ENCODE assay signal across 18 cellular contexts in genomic region chr3:106029941-106030619, GRCh38.
A peak's percentile ranks its signal among the peaks of the same experiment; 100 is the strongest.
DNase-seq lines count a peak whose midpoint lies in the region; ATAC-seq, FAIRE-seq and TF ChIP-seq lines count a peak whose summit lies in the region.
"Had no signal": no experiment of that assay in that cellular context is flagged by ENCODE, and none has a peak within 500 bp of the region (broad histone marks: within the 10 kb centered on the region; RNA-seq: fewer than 3 reads in every experiment).

No MANE protein-coding gene starts in this region.

- dilution Hi-C loops in mammary epithelial cell (cut with HindIII; ENCODE audit: low sequenced_read_pairs) (no loop called here), keratinocyte (cut with MboI; ENCODE audit: extremely low pct_ligation_motif_present, low sequenced_read_pairs) (no loop called here)

- POLR2A ChIA-PET in PC-9 (lab: Charles Lee; ENCODE audit: unreplicated experiment) = no interaction called here

- no peaks in the 10 kb centered on the region; the same call in 1 of the 2 replicates for H3K9me2 ChIP-seq in PC-9 (ENCODE audit: insufficient read depth)

- in situ Hi-C loops in mammary epithelial cell (cut with MboI; ENCODE audit: low sequenced_read_pairs in 2 of 2) = no loop called here

- H3K27me3 ChIP-seq in PC-9 (ENCODE audit: insufficient read depth, low read depth) (no peaks in the 10 kb centered on the region), mammary epithelial cell (ENCODE audit: insufficient read depth, low read length) (no peaks in the 10 kb centered on the region), keratinocyte (ENCODE audit: control insufficient read depth, extremely low read depth, insufficient read depth, low read length) (no peaks in the 10 kb centered on the region)
- H3K27me3 ChIP-seq: BLaER1 treated with 17β-estradiol and CSF1 and Interleukin-3, amounts not matched to agents 10 nM and 100 nM had no signal

- no peak for DNase-seq in H54 (ENCODE audit: insufficient read length, low spot score)
- no peak for DNase-seq in PC-9
- DNase-seq in mammary epithelial cell = peak; percentile 14
- DNase-seq in keratinocyte (ENCODE audit: low read depth, low spot score) = no peak
- DNase-seq in cerebellum (ENCODE audit: low spot score) = no peak
- no peak for DNase-seq in DMS79 treated with DMSO at 0.1 percent for 48 hours (lab: John Stamatoyannopoulos, UW)
- DNase-seq: DMS 273 treated with DMSO at 0.1 percent for 48 hours, H7, KBM-7, NCI-H1092, NCI-H187, NCI-H446 treated with DMSO at 0.1 percent for 48 hours, NCI-H774, SHP77 treated with DMSO at 0.1 percent for 48 hours had no signal

- H2AFZ ChIP-seq in PC-9 = no peak overlapping the region
- H2AFZ ChIP-seq in mammary epithelial cell (ENCODE audit: low read depth, low read length) = no peak overlapping the region
- H2AFZ ChIP-seq in keratinocyte (ENCODE audit: control insufficient read depth, low read length) = no peak overlapping the region

- H3K9me3 ChIP-seq in PC-9 (ENCODE audit: insufficient read depth, low read depth) (0 out of 2 replicates have a peak, but pooled peaks cover 6% of the 10 kb centered on the region), mammary epithelial cell (replicated peaks; ENCODE audit: insufficient read depth, low read length) (no peaks in the 10 kb centered on the region), keratinocyte (ENCODE audit: control insufficient read depth, low read depth, low read length) (no peaks in the 10 kb centered on the region)
- H3K9me3 ChIP-seq: BLaER1 treated with 17β-estradiol and CSF1 and Interleukin-3, amounts not matched to agents 10 nM and 100 nM had no signal

- no peak overlapping the region for H3K4me3 ChIP-seq in PC-9
- H3K4me3 ChIP-seq in mammary epithelial cell (replicated peaks in 1 of 3; ENCODE audit: insufficient read depth in 1 of 3, low read depth in 2 of 3, low read length in 3 of 3) = no peak overlapping the region
- H3K4me3 ChIP-seq in keratinocyte (ENCODE audit: control insufficient read depth in 2 of 3, extremely low read depth in 1 of 3, insufficient read depth in 2 of 3, low read depth in 1 of 3, low read length in 3 of 3) = no peak overlapping the region
- H3K4me3 ChIP-seq: BLaER1 treated with 17β-estradiol and CSF1 and Interleukin-3, amounts not matched to agents 10 nM and 100 nM had no signal

- 69% methylated on average over 4 of the region's 4 CpGs for WGBS in mammary epithelial cell (ENCODE audit: low coverage, missing lambda C conversion rate)

- CTCF ChIA-PET in PC-9 (lab: Charles Lee) (no interaction called here), mammary epithelial cell (lab: Charles Lee; ENCODE audit: low non-redundant PET) (no interaction called here)

- peaks cover 4% of the 10 kb centered on the region; the same call in 1 of the 2 replicates for H3F3A ChIP-seq in PC-9 (ENCODE audit: insufficient read depth, low read depth)

- no TSS peak for BruUV-seq in PC-9 (replicated peaks; lab: Mats Ljungman, UMichigan)
- BruUV-seq in mammary epithelial cell (replicated peaks; lab: Mats Ljungman, UMichigan) = TSS peak; percentile 26

- H3K36me3 ChIP-seq in PC-9 (ENCODE audit: low read depth) = no peaks in the 10 kb centered on the region
- H3K36me3 ChIP-seq in mammary epithelial cell (ENCODE audit: insufficient read depth, low read length) = no peaks in the 10 kb centered on the region
- no peaks in the 10 kb centered on the region for H3K36me3 ChIP-seq in keratinocyte (ENCODE audit: control insufficient read depth in 2 of 2, extremely low read depth in 1 of 2, insufficient read depth in 2 of 2, low read length in 2 of 2)
- H3K36me3 ChIP-seq: BLaER1 treated with 17β-estradiol and CSF1 and Interleukin-3, amounts not matched to agents 10 nM and 100 nM had no signal

- FAIRE-seq in H54 (lab: Jason Lieb, UNC) (peak; percentile 61), keratinocyte (lab: Jason Lieb, UNC) (no peak)

- no peak for TF ChIP-seq POLR2A in H54 (IDR thresholded peaks at IDR 0.05; ENCODE audit: low read depth, low read length)

- H3K79me2 ChIP-seq in PC-9 (ENCODE audit: low read depth) = no peaks in the 10 kb centered on the region
- no peaks in the 10 kb centered on the region for H3K79me2 ChIP-seq in mammary epithelial cell (ENCODE audit: insufficient read depth, low read length)
- no peaks in the 10 kb centered on the region for H3K79me2 ChIP-seq in keratinocyte (ENCODE audit: control insufficient read depth, insufficient read depth, low read length)

- peaks cover 19% of the 10 kb centered on the region for H3K4me1 ChIP-seq in PC-9 (replicated peaks; ENCODE audit: insufficient read depth)
- peaks cover 15% of the 10 kb centered on the region for H3K4me1 ChIP-seq in mammary epithelial cell (ENCODE audit: insufficient read depth, low read length)
- peaks cover 20% of the 10 kb centered on the region for H3K4me1 ChIP-seq in keratinocyte (ENCODE audit: control insufficient read depth, extremely low read depth, insufficient read depth, low read length)

- H4K20me1 ChIP-seq in PC-9 (ENCODE audit: insufficient read depth) (no peaks in the 10 kb centered on the region), mammary epithelial cell (ENCODE audit: insufficient read depth, low read length) (no peaks in the 10 kb centered on the region), keratinocyte (ENCODE audit: control insufficient read depth, extremely low read depth, insufficient read depth, low read length) (no peaks in the 10 kb centered on the region)
- H4K20me1 ChIP-seq: BLaER1 treated with 17β-estradiol and CSF1 and Interleukin-3, amounts not matched to agents 10 nM and 100 nM had no signal

- ATAC-seq in HG03521 (IDR thresholded peaks at IDR 0.05; ENCODE audit: unreplicated experiment) = no peak
- no peak for ATAC-seq in HG03039 (IDR thresholded peaks at IDR 0.05; ENCODE audit: unreplicated experiment)
- ATAC-seq: Panc1 had no signal

- H3K27ac ChIP-seq in PC-9 = 0 out of 2 replicates have a peak overlapping the region, but pooled peaks have one; percentile 3
- H3K27ac ChIP-seq in mammary epithelial cell (ENCODE audit: insufficient read depth, low read depth, low read length) = peak overlapping the region; percentile 58
- peak overlapping the region; percentile 26 for H3K27ac ChIP-seq in keratinocyte (ENCODE audit: control insufficient read depth, insufficient read depth, low read length)
- H3K27ac ChIP-seq: BLaER1 treated with 17β-estradiol and CSF1 and Interleukin-3, amounts not matched to agents 10 nM and 100 nM had no signal

- no peak overlapping the region for H3K9ac ChIP-seq in mammary epithelial cell (ENCODE audit: insufficient read depth, low read length)
- no peak overlapping the region for H3K9ac ChIP-seq in keratinocyte (ENCODE audit: control insufficient read depth, extremely low read depth, insufficient read depth, low read length)
- H3K9ac ChIP-seq: BLaER1 treated with 17β-estradiol and CSF1 and Interleukin-3, amounts not matched to agents 10 nM and 100 nM had no signal

- intact Hi-C loops in PC-9 (cut with micrococcal nuclease; ENCODE audit: unreplicated experiment) = no loop called here
- intact Hi-C loops in mammary epithelial cell (cut with micrococcal nuclease) = loop anchor here (1.0 kb wide), 1 partner anchor 164 kb away; no protein-coding TSS in a partner anchor

- TF ChIP-seq CTCF in PC-9 (conservative IDR thresholded peaks at IDR 0.05) (no peak), mammary epithelial cell (conservative IDR thresholded peaks at IDR 0.05 in 1 of 2, IDR thresholded peaks at IDR 0.05 in 1 of 2; ENCODE audit: extremely low read depth in 1 of 2, insufficient read depth in 1 of 2, low read depth in 1 of 2, low read length in 2 of 2) (no peak), keratinocyte (optimal IDR thresholded peaks at IDR 0.05 in 1 of 3, IDR thresholded peaks at IDR 0.05 in 1 of 3, conservative IDR thresholded peaks at IDR 0.05 in 1 of 3; ENCODE audit: extremely low read depth in 1 of 3, insufficient read depth in 2 of 3, low read length in 3 of 3) (no peak)

- H3K4me2 ChIP-seq in PC-9 = no peak overlapping the region
- H3K4me2 ChIP-seq in mammary epithelial cell (ENCODE audit: insufficient read depth, low read depth, low read length) = peak overlapping the region; percentile 50
- peak overlapping the region; percentile 48 for H3K4me2 ChIP-seq in keratinocyte (ENCODE audit: control insufficient read depth, extremely low read depth, insufficient read depth, low read depth, low read length)
- H3K4me2 ChIP-seq: BLaER1 treated with 17β-estradiol and CSF1 and Interleukin-3, amounts not matched to agents 10 nM and 100 nM had no signal

- no peaks in the 10 kb centered on the region for H3K9me1 ChIP-seq in keratinocyte (ENCODE audit: control insufficient read depth, extremely low read depth, insufficient read depth, low read length)

Comparison
In these comparisons a context has a peak if more than half of its experiments do, and no peak if none do; other contexts are left out.
1. H3K27ac ChIP-seq: peak in every context shown above with its lines; median percentile 58 in mammary epithelial cell; 26 in keratinocyte; 3 in PC-9.